8 cellular contexts compared by ENCODE assay signal in the genomic region with DNA sequence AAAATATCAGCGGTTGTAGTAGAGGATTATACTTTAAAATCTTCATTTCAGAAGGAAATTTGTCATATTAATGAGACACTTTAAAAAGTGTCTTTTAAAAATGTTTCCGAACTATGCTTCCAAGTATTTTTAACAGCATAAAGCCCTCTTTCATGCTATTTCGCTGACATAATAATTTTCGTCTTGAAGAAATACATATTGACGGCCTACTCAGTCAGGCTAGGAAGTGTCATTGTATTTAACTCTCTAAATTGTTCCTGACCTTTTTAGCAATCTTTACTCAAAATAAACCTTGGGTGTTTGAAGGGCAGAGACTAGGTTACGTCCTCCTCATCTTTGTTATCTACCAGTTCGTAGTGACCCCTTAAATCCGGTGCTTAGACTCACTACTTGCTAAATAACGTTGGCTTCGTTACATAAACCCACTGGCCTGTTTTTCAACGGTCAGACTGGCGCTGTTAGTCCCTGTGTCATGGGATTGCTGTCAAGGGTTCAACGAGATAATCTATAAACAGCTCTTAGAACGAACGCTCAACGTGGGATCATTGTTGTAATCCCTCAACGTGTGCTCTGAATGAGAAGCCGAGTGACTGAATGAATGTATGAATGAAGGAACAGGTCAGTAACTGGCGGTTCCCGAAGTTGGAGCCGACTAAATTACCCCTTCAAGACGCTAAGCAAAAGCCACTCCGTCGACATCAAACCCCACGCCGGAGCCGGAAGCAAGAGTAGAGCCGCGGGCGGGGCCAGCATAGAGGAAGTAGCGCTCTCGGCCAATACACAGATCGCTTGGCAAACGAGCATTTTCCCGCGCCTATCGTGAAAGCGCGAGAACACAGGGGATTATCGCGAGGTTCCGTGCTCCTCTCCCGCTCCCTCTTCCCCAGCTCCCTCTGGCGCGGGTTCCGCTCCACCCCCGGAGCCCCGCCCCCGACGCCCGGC. TPM values are rescaled to one million over a fixed set of nuclear protein-coding genes. Genes with fewer than 3 reads are reported as not detected.
DNase-seq lines count a peak whose midpoint lies in the region; ATAC-seq, FAIRE-seq and TF ChIP-seq lines count a peak whose summit lies in the region.

No MANE protein-coding gene starts in this region.

- peak; percentile 93 for FAIRE-seq in HepG2 (lab: Jason Lieb, UNC)

- H3K9me3 Mint-ChIP-seq in activated CD4-positive, alpha-beta T cell treated with anti-CD3 and anti-CD28 coated beads, Interleukin-2, amount 10 ng/mL, durations not matched to agents 24 days and 14 days = peaks cover 5% of the 10 kb centered on the region

- peaks cover 45% of the 10 kb centered on the region for H3K4me1 ChIP-seq in HepG2 (ENCODE audit: insufficient read depth, low read length)

- in situ Hi-C loops in HepG2 (cut with HindIII; ENCODE audit: extremely low pct_ligation_motif_present, low pct_unique_long_range_greater_than_20kb) = loop anchor here (25.0 kb wide), 2 partner anchors 887 to 1087 kb away; a partner anchor contains a TSS

- BruUV-seq in HepG2 (replicated peaks; lab: Mats Ljungman, UMichigan) = TSS peak; percentile 94

- no peaks in the 10 kb centered on the region for H3K36me3 ChIP-seq in HepG2 (replicated peaks in 1 of 2; ENCODE audit: control insufficient read depth in 1 of 2, insufficient read depth in 2 of 2, low read length in 2 of 2)

- WGBS in HepG2 (ENCODE audit: low lambda C conversion rate) = 1% methylated on average over 23 of the region's 51 CpGs

- H3K36me3 Mint-ChIP-seq in activated CD4-positive, alpha-beta T cell treated with anti-CD3 and anti-CD28 coated beads, Interleukin-2, amount 10 ng/mL, durations not matched to agents 24 days and 14 days (ENCODE audit: low read depth) = peaks cover 5% of the 10 kb centered on the region

- peak overlapping the region; percentile 98 for H3K27ac ChIP-seq in HepG2 (ENCODE audit: extremely low read length, insufficient read depth, low read length)

- H3K9ac ChIP-seq in HepG2 (ENCODE audit: insufficient read depth, low read depth, low read length) = peak overlapping the region; percentile 92

- intact Hi-C loops in activated CD4-positive, alpha-beta T cell treated with anti-CD3 and anti-CD28 coated beads, Interleukin-2, amount 10 ng/mL, durations not matched to agents 24 days and 14 days (cut with micrococcal nuclease) = loop anchor here (1.0 to 10.0 kb wide), 2 partner anchors 315 to 674 kb away; a partner anchor contains a TSS
- intact Hi-C loops in HepG2 (cut with micrococcal nuclease; ENCODE audit: unreplicated experiment) = no loop called here

- ATAC-seq in GM19328 (IDR thresholded peaks at IDR 0.05; ENCODE audit: unreplicated experiment) = peak; percentile 94
- ATAC-seq in HG03469 (IDR thresholded peaks at IDR 0.05; ENCODE audit: unreplicated experiment) = peak; percentile 90
- ATAC-seq in HepG2 = peak; percentile 94

- H4K20me1 ChIP-seq in HepG2 (ENCODE audit: insufficient read depth, low read length) = no peaks in the 10 kb centered on the region

- no peaks in the 10 kb centered on the region for H3K27me3 Mint-ChIP-seq in activated CD4-positive, alpha-beta T cell treated with anti-CD3 and anti-CD28 coated beads, Interleukin-2, amount 10 ng/mL, durations not matched to agents 24 days and 14 days

- H3K4me1 Mint-ChIP-seq in activated CD4-positive, alpha-beta T cell treated with anti-CD3 and anti-CD28 coated beads, Interleukin-2, amount 10 ng/mL, durations not matched to agents 24 days and 14 days = peaks cover 26% of the 10 kb centered on the region

- peak overlapping the region; percentile 97 for H3K4me2 ChIP-seq in HepG2 (ENCODE audit: low read depth, low read length)

- CTCF ChIA-PET in HepG2 (lab: Yijun Ruan, JAX; ENCODE audit: low intra/inter-chr PET ratio, low total read pairs) = no interaction called here

- DNase-seq in C1 segment of cervical spinal cord (lab: John Stamatoyannopoulos, UW) (peak; percentile 65 to 99 (median 94)), NCI-H526 (lab: John Stamatoyannopoulos, UW) (peak; percentile 98 to 99), dermis microvascular lymphatic vessel endothelial cell (ENCODE audit: low read depth in 2 of 2) (peak; percentile 98 to 99), HepG2 (ENCODE audit: low spot score) (peak; percentile 97)
- DNase-seq in activated CD4-positive, alpha-beta T cell treated with anti-CD3 and anti-CD28 coated beads, Interleukin-2, amount 10 ng/mL, durations not matched to agents 24 days and 14 days = peak; percentile 99
- peak; percentile 94 for DNase-seq in stimulated activated CD4-positive, alpha-beta T cell treated with anti-CD3 and anti-CD28 coated beads, Interleukin-4, amount 100 ng/mL, for 1 hour

- H3K9me3 ChIP-seq in HepG2 (ENCODE audit: low read length) = no peaks in the 10 kb centered on the region

- H3K27ac Mint-ChIP-seq in activated CD4-positive, alpha-beta T cell treated with anti-CD3 and anti-CD28 coated beads, Interleukin-2, amount 10 ng/mL, durations not matched to agents 24 days and 14 days = peak overlapping the region; percentile 94

- TF ChIP-seq CTCF in HepG2 (CRISPR knock-in tag; IDR thresholded peaks at IDR 0.05) = no peak

- H3K79me2 ChIP-seq in HepG2 (ENCODE audit: insufficient read depth, low read length) = peaks cover 28% of the 10 kb centered on the region

- H3K4me3 ChIP-seq in HepG2 (replicated peaks in 1 of 3; ENCODE audit: insufficient read depth in 1 of 3, low read depth in 2 of 3, low read length in 3 of 3) = peak overlapping the region; percentile 72 to 97 (median 78)

- H2AFZ ChIP-seq in HepG2 (ENCODE audit: low read length) = peak overlapping the region; percentile 86

- no peaks in the 10 kb centered on the region; a peak in 1 of 5 replicates for H3K27me3 ChIP-seq in HepG2 (ENCODE audit: control insufficient read depth in 1 of 2, insufficient read depth in 2 of 2, low read length in 2 of 2)

- no peak for TF ChIP-seq RAD21 in HepG2 (CRISPR knock-in tag; IDR thresholded peaks at IDR 0.05)

- POLR2A ChIA-PET in HepG2 (lab: Yijun Ruan, JAX) = interaction anchor here (0.5 to 2.6 kb wide), 9 partner anchors 9 to 482 kb away, joined by 3 to 18 read pairs (median 5); a partner anchor contains a TSS

- peak; percentile 54 to 93; a peak in 3 of 4 replicates for TF ChIP-seq POLR2A in HepG2 (IDR thresholded peaks at IDR 0.05; ENCODE audit: insufficient read depth in 1 of 2, low read depth in 2 of 2, low read length in 2 of 2)

- TF ChIP-seq EP300 in HepG2 (IDR thresholded peaks at IDR 0.05; ENCODE audit: low read depth in 2 of 2, low read length in 2 of 2) (no peak), HepG2 (CRISPR knock-in tag; IDR thresholded peaks at IDR 0.05; ENCODE audit: borderline replicate concordance) (no peak)

- H3K4me3 Mint-ChIP-seq in activated CD4-positive, alpha-beta T cell treated with anti-CD3 and anti-CD28 coated beads, Interleukin-2, amount 10 ng/mL, durations not matched to agents 24 days and 14 days = peak overlapping the region; percentile 94

RNA-seq across cellular contexts. Expression of a gene that starts 0.5 kb away (rescaled TPM):
- 15.1 and 16.7 TPM in 2 replicates for total RNA-seq in activated CD4-positive, alpha-beta T cell treated with anti-CD3 and anti-CD28 coated beads, Interleukin-2, amount 10 ng/mL, durations not matched to agents 24 days and 14 days
- total RNA-seq in dermis microvascular lymphatic vessel endothelial cell (7.4 and 12.4 TPM in 2 replicates), HepG2 (2016; rRNA removed; fragmentation: Illumina TruSeq; extraction: Trizol) (17.5 and 18.8 TPM in 2 replicates)
- 22.7 and 24.8 TPM in 2 replicates for total RNA-seq in HepG2 (2016; cell fraction: cytosol; rRNA removed; fragmentation: Illumina TruSeq; extraction: Trizol; ENCODE audit: low read depth)
- 14.6 and 18.6 TPM in 2 replicates for total RNA-seq in HepG2 (2016; cell fraction: insoluble cytoplasmic fraction; rRNA removed; fragmentation: Illumina TruSeq; extraction: Trizol)
- total RNA-seq in HepG2 (2016; cell fraction: membrane; rRNA removed; fragmentation: Illumina TruSeq; extraction: Trizol) = 31.8 and 32.3 TPM in 2 replicates
- total RNA-seq in HepG2 (2016; cell fraction: nucleus; rRNA removed; fragmentation: Illumina TruSeq; extraction: Trizol) = 30.1 and 32.9 TPM in 2 replicates
- polyA plus RNA-seq in HepG2 (2011; rRNA removed) = 20.3 and 21.3 TPM in 2 replicates
- polyA plus RNA-seq in HepG2 (2011; cell fraction: cytosol; rRNA removed) = 15.8 and 22.4 TPM in 2 replicates
- polyA plus RNA-seq in HepG2 (2011; cell fraction: nucleus; rRNA removed) = 10.8 and 11.3 TPM in 2 replicates
- polyA plus RNA-seq in HepG2 (2012) = 17.0 and 18.9 TPM in 2 replicates
- 31.2 and 42.1 TPM in 2 replicates for polyA plus RNA-seq in HepG2 (2016; cell fraction: cytosol; fragmentation: Illumina TruSeq; extraction: Trizol; ENCODE audit: low read depth)
- 19.6 and 23.7 TPM in 2 replicates for polyA plus RNA-seq in HepG2 (2016; cell fraction: insoluble cytoplasmic fraction; fragmentation: Illumina TruSeq; extraction: Trizol; ENCODE audit: low read depth)
- polyA plus RNA-seq in HepG2 (2016; cell fraction: membrane; fragmentation: Illumina TruSeq; extraction: Trizol; ENCODE audit: low read depth) = 30.9 and 31.5 TPM in 2 replicates
- polyA plus RNA-seq in HepG2 (2016; cell fraction: nucleus; fragmentation: Illumina TruSeq; extraction: Trizol; ENCODE audit: insufficient read depth, low read depth) = 17.0 and 20.4 TPM in 2 replicates
- 13.5 and 23.8 TPM in 2 replicates for polyA minus RNA-seq in HepG2 (2011; rRNA and poly(A)+ RNA removed; ENCODE audit: low replicate concordance)
- 8.9 and 11.3 TPM in 2 replicates for polyA minus RNA-seq in HepG2 (2011; cell fraction: cytosol; rRNA and poly(A)+ RNA removed)
- polyA minus RNA-seq in HepG2 (2011; cell fraction: nucleus; rRNA and poly(A)+ RNA removed) = 64.1 and 71.5 TPM in 2 replicates

RNA-seq across cellular contexts. Expression of a gene that starts 1.4 kb away (rescaled TPM):
- total RNA-seq in activated CD4-positive, alpha-beta T cell treated with anti-CD3 and anti-CD28 coated beads, Interleukin-2, amount 10 ng/mL, durations not matched to agents 24 days and 14 days = 4.7 and 6.0 TPM in 2 replicates
- 12.5 and 17.1 TPM in 2 replicates for total RNA-seq in dermis microvascular lymphatic vessel endothelial cell
- total RNA-seq in HepG2 (2016; rRNA removed; fragmentation: Illumina TruSeq; extraction: Trizol) = 11.7 and 17.2 TPM in 2 replicates
- total RNA-seq in HepG2 (2016; cell fraction: cytosol; rRNA removed; fragmentation: Illumina TruSeq; extraction: Trizol; ENCODE audit: low read depth) = 3.1 TPM in 2 replicates
- total RNA-seq in HepG2 (2016; cell fraction: insoluble cytoplasmic fraction; rRNA removed; fragmentation: Illumina TruSeq; extraction: Trizol) = 11.4 and 15.4 TPM in 2 replicates
- 5.6 and 6.5 TPM in 2 replicates for total RNA-seq in HepG2 (2016; cell fraction: membrane; rRNA removed; fragmentation: Illumina TruSeq; extraction: Trizol)
- total RNA-seq in HepG2 (2016; cell fraction: nucleus; rRNA removed; fragmentation: Illumina TruSeq; extraction: Trizol) = 16.6 and 19.0 TPM in 2 replicates
- polyA plus RNA-seq in HepG2 (2011; rRNA removed) = 1.3 and 1.6 TPM in 2 replicates
- polyA plus RNA-seq in HepG2 (2011; cell fraction: cytosol; rRNA removed) = 1.4 and 2.1 TPM in 2 replicates
- 3.2 and 3.5 TPM in 2 replicates for polyA plus RNA-seq in HepG2 (2011; cell fraction: nucleus; rRNA removed)
- polyA plus RNA-seq in HepG2 (2012) = 5.4 and 7.4 TPM in 2 replicates
- 0.81 and 0.99 TPM in 2 replicates for polyA plus RNA-seq in HepG2 (2016; cell fraction: cytosol; fragmentation: Illumina TruSeq; extraction: Trizol; ENCODE audit: low read depth)
- 9.0 and 11.6 TPM in 2 replicates for polyA plus RNA-seq in HepG2 (2016; cell fraction: insoluble cytoplasmic fraction; fragmentation: Illumina TruSeq; extraction: Trizol; ENCODE audit: low read depth)
- 2.2 and 2.5 TPM in 2 replicates for polyA plus RNA-seq in HepG2 (2016; cell fraction: membrane; fragmentation: Illumina TruSeq; extraction: Trizol; ENCODE audit: low read depth)
- polyA plus RNA-seq in HepG2 (2016; cell fraction: nucleus; fragmentation: Illumina TruSeq; extraction: Trizol; ENCODE audit: insufficient read depth, low read depth) = 9.0 and 11.1 TPM in 2 replicates
- 2.3 and 7.2 TPM in 2 replicates for polyA minus RNA-seq in HepG2 (2011; rRNA and poly(A)+ RNA removed; ENCODE audit: low replicate concordance)
- polyA minus RNA-seq in HepG2 (2011; cell fraction: cytosol; rRNA and poly(A)+ RNA removed) = 3.7 and 4.5 TPM in 2 replicates
- 9.8 and 11.1 TPM in 2 replicates for polyA minus RNA-seq in HepG2 (2011; cell fraction: nucleus; rRNA and poly(A)+ RNA removed)

Comparison
In these comparisons a context has a peak if more than half of its experiments do, and no peak if none do; other contexts are left out.
1. Peak in every context shown above with its lines: DNase-seq, ATAC-seq, H3K4me3 ChIP-seq and H3K27ac ChIP-seq.